In genomic region chr4:48660347-48660746, GRCh38 we compare ENCODE assay signal across 25 cellular contexts.
"Had no signal": no experiment of that assay in that cellular context is flagged by ENCODE, and none has a peak within 500 bp of the region (broad histone marks: within the 10 kb centered on the region; RNA-seq: fewer than 3 reads in every experiment).

No MANE protein-coding gene starts in this region.

- DNase-seq: activated CD4-positive, alpha-beta memory T cell treated with anti-CD3 and anti-CD28 coated beads, Interleukin-2, amount 10 ng/mL, durations not matched to agents 7 days and 5 days; activated CD4-positive, alpha-beta T cell treated with anti-CD3 and anti-CD28 coated beads, Interleukin-2, amount 50 U/mL, for 1 hour; activated CD4-positive, CD25-positive, alpha-beta regulatory T cell; activated T-cell treated with anti-CD3 and anti-CD28 coated beads for 4 hours; activated T-cell treated with anti-CD3 and anti-CD28 coated beads, Interleukin-2, amount 50 U/mL, for 72 hours; amygdala; NCI-H1092 treated with DMSO at 0.1 percent for 48 hours; NCI-H1436 treated with DMSO at 0.1 percent for 48 hours; NCI-H187; NCI-H446; NCI-H524; NCI-H748 treated with DMSO at 0.1 percent for 48 hours; RPMI8226; T-cell; T-helper 2 cell; T1000 had no signal

- H3K4me3 Mint-ChIP-seq: activated CD4-positive, alpha-beta memory T cell treated with anti-CD3 and anti-CD28 coated beads, Interleukin-2, amount 10 ng/mL, durations not matched to agents 7 days and 5 days; activated naive CD4-positive, alpha-beta T cell treated with anti-CD3 and anti-CD28 coated beads, Interleukin-2, amount 50 U/mL, for 24 hours; activated T-cell treated with anti-CD3 and anti-CD28 coated beads, Interleukin-2, amount 50 U/mL, for 72 hours; brain; T-cell had no signal

- H3K27ac Mint-ChIP-seq: activated CD4-positive, alpha-beta memory T cell treated with anti-CD3 and anti-CD28 coated beads, Interleukin-2, amount 10 ng/mL, durations not matched to agents 7 days and 5 days; activated naive CD4-positive, alpha-beta T cell treated with anti-CD3 and anti-CD28 coated beads, Interleukin-2, amount 50 U/mL, for 24 hours; activated T-cell treated with anti-CD3 and anti-CD28 coated beads, Interleukin-2, amount 50 U/mL, for 72 hours; brain had no signal

- H3K27ac ChIP-seq: KMS-11, SK-N-MC, VCaP had no signal

- ATAC-seq: activated T-cell treated with anti-CD3 and anti-CD28 coated beads, Interleukin-2, amount 50 U/mL, for 72 hours; HepG2; Right ventricle myocardium inferior; T-cell had no signal

- FAIRE-seq: astrocyte, HepG2, TTC549 had no signal

- H3K27me3 Mint-ChIP-seq: activated CD4-positive, alpha-beta memory T cell treated with anti-CD3 and anti-CD28 coated beads, Interleukin-2, amount 10 ng/mL, durations not matched to agents 7 days and 5 days; activated naive CD4-positive, alpha-beta T cell treated with anti-CD3 and anti-CD28 coated beads, Interleukin-2, amount 50 U/mL, for 24 hours; brain; T-cell had no signal

- H3K4me3 ChIP-seq: SK-N-MC had no signal

- H3K9me3 Mint-ChIP-seq: activated CD4-positive, alpha-beta memory T cell treated with anti-CD3 and anti-CD28 coated beads, Interleukin-2, amount 10 ng/mL, durations not matched to agents 7 days and 5 days; activated naive CD4-positive, alpha-beta T cell treated with anti-CD3 and anti-CD28 coated beads, Interleukin-2, amount 50 U/mL, for 24 hours had no signal
